ENCODE assay signal across 21 cellular contexts in the genomic region with DNA sequence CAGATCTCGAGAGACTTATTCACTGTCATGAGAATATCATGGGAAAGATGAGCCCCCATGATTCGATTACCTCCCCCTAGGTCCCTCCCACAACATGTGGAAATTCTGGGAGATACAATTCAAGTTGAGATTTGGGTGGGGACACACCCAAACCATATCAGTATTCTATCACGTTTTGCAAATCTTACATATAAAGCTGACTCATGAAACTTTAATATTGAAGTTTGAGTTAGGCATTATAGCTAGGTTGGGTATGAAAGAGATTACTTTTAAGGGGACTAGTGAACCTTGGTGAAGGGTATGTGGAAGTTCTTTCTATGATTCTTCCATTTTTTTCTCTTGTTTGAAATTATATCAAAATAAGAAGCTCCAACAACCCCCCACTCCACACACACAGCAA.
"Had no signal": no experiment of that assay in that cellular context is flagged by ENCODE, and none has a peak within 500 bp of the region (broad histone marks: within the 10 kb centered on the region; RNA-seq: fewer than 3 reads in every experiment).

No MANE protein-coding gene starts in this region.

- H3K27me3 ChIP-seq: cardiac muscle cell, esophagus muscularis mucosa, upper lobe of right lung had no signal

- H3K9me3 Mint-ChIP-seq: neural crest cell had no signal

- FAIRE-seq: endothelial cell of umbilical vein, kidney had no signal

- H3K4me3 Mint-ChIP-seq: activated CD4-positive, alpha-beta T cell treated with anti-CD3 and anti-CD28 coated beads, Interleukin-2, amount 10 ng/mL, durations not matched to agents 24 days and 14 days; neural crest cell had no signal

- H3K4me3 ChIP-seq: cardiac muscle cell, esophagus muscularis mucosa, gastroesophageal sphincter, heart left ventricle, thoracic aorta, upper lobe of right lung had no signal

- ATAC-seq: activated naive CD4-positive, alpha-beta T cell treated with anti-CD3 and anti-CD28 coated beads, Interleukin-2, amount 50 U/mL, for 72 hours; gastroesophageal sphincter; heart left ventricle; left lobe of liver; upper lobe of right lung had no signal

- H3K27ac ChIP-seq: cardiac muscle cell, esophagus muscularis mucosa, gastroesophageal sphincter, heart left ventricle, thoracic aorta, upper lobe of right lung had no signal

- DNase-seq: activated CD4-positive, alpha-beta T cell treated with anti-CD3 and anti-CD28 coated beads, Interleukin-2, amount 10 ng/mL, durations not matched to agents 24 days and 14 days; activated CD4-positive, CD25-positive, alpha-beta regulatory T cell; activated gamma-delta T cell treated with Interleukin-2 at 50 U/mL for 16 hours; amniotic stem cell; dermis blood vessel endothelial cell; effector memory CD4-positive, alpha-beta T cell; heart left ventricle; kidney; midbrain; retina; stimulated activated CD4-positive, alpha-beta T cell treated with anti-CD3 and anti-CD28 coated beads, Interleukin-12 subunit alpha, Interleukin-12 subunit beta, amount 100 ng/mL, for 4 hours; stimulated activated CD4-positive, alpha-beta T cell treated with anti-CD3 and anti-CD28 coated beads, Interleukin-1b, Interleukin-23, amount 100 ng/mL, for 48 hours; upper lobe of right lung had no signal

- H3K27me3 Mint-ChIP-seq: activated CD4-positive, alpha-beta T cell treated with anti-CD3 and anti-CD28 coated beads, Interleukin-2, amount 10 ng/mL, durations not matched to agents 24 days and 14 days had no signal

- H3K4me1 ChIP-seq: esophagus muscularis mucosa, gastroesophageal sphincter, upper lobe of right lung had no signal

- H3K36me3 ChIP-seq: cardiac muscle cell, esophagus muscularis mucosa, gastroesophageal sphincter, heart left ventricle, thoracic aorta, upper lobe of right lung had no signal

- H3K9me3 ChIP-seq: esophagus muscularis mucosa, gastroesophageal sphincter, heart left ventricle, thoracic aorta, upper lobe of right lung had no signal
